ENCODE assay signal across 23 cellular contexts in genomic region chr10:14669576-14669975, GRCh38.
DNase-seq lines count a peak whose midpoint lies in the region; ATAC-seq lines count a peak whose summit lies in the region.
"Had no signal": no experiment of that assay in that cellular context is flagged by ENCODE, and none has a peak within 500 bp of the region (broad histone marks: within the 10 kb centered on the region; RNA-seq: fewer than 3 reads in every experiment).

No MANE protein-coding gene starts in this region.

- intact Hi-C loops in left colon (cut with DNase I, micrococcal nuclease), result loop anchor here in 1 of 2 donors (5.0 kb wide), 1 partner anchor 62 kb away; no protein-coding TSS in a partner anchor

- H3K4me3 ChIP-seq in subcutaneous abdominal adipose tissue (ENCODE audit: low read depth in 1 of 5, low read length in 5 of 5), result no peak overlapping the region
- H3K4me3 ChIP-seq: MG63 had no signal

- peaks cover 23% of the 10 kb centered on the region for H3K9me3 Mint-ChIP-seq in activated CD8-positive, alpha-beta memory T cell treated with anti-CD3 and anti-CD28 coated beads, Interleukin-2, amount 10 ng/mL, durations not matched to agents 7 days and 5 days (ENCODE audit: low read depth)

- H3K9me3 ChIP-seq in subcutaneous abdominal adipose tissue (ENCODE audit: control insufficient read depth in 5 of 5, low read length in 5 of 5), result peaks cover 0 to 5% (median 0%) of the 10 kb centered on the region in 5 donors
- H3K9me3 ChIP-seq: BE2C, MG63 had no signal

- peak; percentile 61 for ATAC-seq in activated CD8-positive, alpha-beta memory T cell treated with anti-CD3 and anti-CD28 coated beads, Interleukin-2, amount 10 ng/mL, durations not matched to agents 7 days and 5 days
- peak; percentile 59 for ATAC-seq in HG03342 (IDR thresholded peaks at IDR 0.05; ENCODE audit: unreplicated experiment)
- peak; percentile 53 for ATAC-seq in left colon
- ATAC-seq in GM18517 (IDR thresholded peaks at IDR 0.05; ENCODE audit: unreplicated experiment), result no peak

- H3K27me3 Mint-ChIP-seq in activated CD8-positive, alpha-beta memory T cell treated with anti-CD3 and anti-CD28 coated beads, Interleukin-2, amount 10 ng/mL, durations not matched to agents 7 days and 5 days, result peaks cover 7% of the 10 kb centered on the region
- H3K27me3 Mint-ChIP-seq: CD4-positive, CD25-positive, alpha-beta regulatory T cell; IgD-negative memory B cell had no signal

- H3K4me1 Mint-ChIP-seq in activated CD8-positive, alpha-beta memory T cell treated with anti-CD3 and anti-CD28 coated beads, Interleukin-2, amount 10 ng/mL, durations not matched to agents 7 days and 5 days, result peaks cover 26% of the 10 kb centered on the region

- CTCF ChIA-PET in activated CD8-positive, alpha-beta memory T cell treated with anti-CD3 and anti-CD28 coated beads, Interleukin-2, amount 10 ng/mL, durations not matched to agents 7 days and 5 days (lab: Charles Lee), result interaction anchor here (1.5 kb wide), 1 partner anchor 16 kb away, joined by 4 read pairs; no protein-coding TSS in a partner anchor

- peaks cover 6 to 16% (median 13%) of the 10 kb centered on the region in 5 donors for H3K4me1 ChIP-seq in subcutaneous abdominal adipose tissue (ENCODE audit: control insufficient read depth in 5 of 5, insufficient read depth in 5 of 5, low read length in 5 of 5)

- peak overlapping the region; percentile 85 for H3K27ac ChIP-seq in subcutaneous abdominal adipose tissue (ENCODE audit: low read depth, low read length)

- peaks cover 27% of the 10 kb centered on the region for H3K36me3 Mint-ChIP-seq in activated CD8-positive, alpha-beta memory T cell treated with anti-CD3 and anti-CD28 coated beads, Interleukin-2, amount 10 ng/mL, durations not matched to agents 7 days and 5 days
- H3K36me3 Mint-ChIP-seq: IgD-negative memory B cell had no signal

- no peak overlapping the region for H3K9ac ChIP-seq in subcutaneous abdominal adipose tissue (ENCODE audit: low read length in 5 of 5)

- H3K27ac Mint-ChIP-seq in activated CD8-positive, alpha-beta memory T cell treated with anti-CD3 and anti-CD28 coated beads, Interleukin-2, amount 10 ng/mL, durations not matched to agents 7 days and 5 days, result no peak overlapping the region
- H3K27ac Mint-ChIP-seq: CD4-positive, CD25-positive, alpha-beta regulatory T cell; H9; IgD-negative memory B cell had no signal

- no peaks in the 10 kb centered on the region for H3K36me3 ChIP-seq in subcutaneous abdominal adipose tissue (ENCODE audit: control insufficient read depth in 5 of 5, insufficient read depth in 5 of 5, low read length in 5 of 5)
- H3K36me3 ChIP-seq: BE2C, MG63 had no signal

- no peak overlapping the region for H3K4me3 Mint-ChIP-seq in activated CD8-positive, alpha-beta memory T cell treated with anti-CD3 and anti-CD28 coated beads, Interleukin-2, amount 10 ng/mL, durations not matched to agents 7 days and 5 days
- H3K4me3 Mint-ChIP-seq: CD4-positive, CD25-positive, alpha-beta regulatory T cell; H9; IgD-negative memory B cell had no signal

- DNase-seq in activated CD8-positive, alpha-beta memory T cell treated with anti-CD3 and anti-CD28 coated beads, Interleukin-2, amount 10 ng/mL, durations not matched to agents 7 days and 5 days, result no peak
- no peak for DNase-seq in activated CD8-positive, alpha-beta memory T cell treated with anti-CD3 and anti-CD28 coated beads, Interleukin-2, amount 50 U/mL, for 4 hours
- DNase-seq in left colon (no peak), 8988T (no peak), mesenteric fat pad (ENCODE audit: low spot score) (no peak)
- DNase-seq: BE2C; CD4-positive, CD25-positive, alpha-beta regulatory T cell; COR-L47; DMS 273 treated with DMSO at 0.1 percent for 48 hours; DND-41; H9; Kasumi-1; MG63; NCI-H1092 treated with DMSO at 0.1 percent for 48 hours; NCI-H146; NCI-H2081; NCI-H2171 treated with DMSO at 0.1 percent for 48 hours; RPMI8226; SIG-M5 had no signal

- H3K27me3 ChIP-seq in subcutaneous abdominal adipose tissue (ENCODE audit: control insufficient read depth in 5 of 5, insufficient read depth in 4 of 5, low read length in 5 of 5), result no peaks in the 10 kb centered on the region
- H3K27me3 ChIP-seq: BE2C, MG63 had no signal
